8 cellular contexts compared by ENCODE assay signal in the genomic region with DNA sequence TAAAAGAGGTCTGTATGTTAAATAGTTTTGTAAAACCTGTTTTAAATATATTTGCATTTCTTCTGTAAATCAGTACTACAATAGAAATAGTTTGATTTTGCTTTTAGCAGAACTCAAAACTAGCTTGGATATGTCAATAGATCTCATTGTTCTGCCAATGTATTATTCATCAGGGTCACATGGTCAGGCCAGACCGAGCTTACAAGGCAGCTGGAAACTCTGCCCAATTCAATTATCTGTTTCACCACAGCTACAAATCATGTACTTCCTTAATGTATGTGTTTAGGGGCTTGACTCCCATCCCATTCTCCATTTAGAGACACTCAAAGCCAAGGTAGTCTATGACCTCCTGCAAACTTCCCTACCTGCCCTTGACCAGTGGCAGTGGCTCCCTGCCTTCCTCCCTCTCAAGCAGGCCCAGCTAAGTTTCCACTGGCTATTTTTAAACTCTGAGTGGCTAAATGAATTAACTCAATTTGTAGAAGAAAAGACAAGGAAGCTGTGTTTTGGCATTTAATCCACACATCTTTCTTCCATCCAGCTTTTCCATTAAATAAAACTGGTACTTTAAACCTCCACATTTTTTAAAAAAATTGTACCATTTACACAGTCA. TPM values are rescaled to one million over a fixed set of nuclear protein-coding genes. Genes with fewer than 3 reads are reported as not detected.
DNase-seq lines count a peak whose midpoint lies in the region; ATAC-seq and TF ChIP-seq lines count a peak whose summit lies in the region.
"Had no signal": no experiment of that assay in that cellular context is flagged by ENCODE, and none has a peak within 500 bp of the region (broad histone marks: within the 10 kb centered on the region; RNA-seq: fewer than 3 reads in every experiment).

No MANE protein-coding gene starts in this region.

- no peaks in the 10 kb centered on the region for H3K9me3 Mint-ChIP-seq in endothelial cell (ENCODE audit: unreplicated experiment)

- H3K27me3 ChIP-seq in PC-9 (ENCODE audit: insufficient read depth, low read depth) (peaks cover 26% of the 10 kb centered on the region; the same call in 1 of the 2 replicates), lower lobe of right lung (ENCODE audit: low read depth) (no peaks in the 10 kb centered on the region), upper lobe of right lung (no peaks in the 10 kb centered on the region)

- H3K4me2 ChIP-seq in PC-9 = no peak overlapping the region

- POLR2A ChIA-PET in PC-9 (lab: Charles Lee; ENCODE audit: unreplicated experiment) = no interaction called here

- CTCF ChIA-PET in PC-9 (lab: Charles Lee) = no interaction called here

- DNase-seq in PC-9 = no peak
- no peak for DNase-seq in endothelial cell (ENCODE audit: low spot score)
- DNase-seq in lower lobe of right lung = no peak
- DNase-seq in upper lobe of right lung = no peak
- no peak for DNase-seq in hepatic stellate cell (ENCODE audit: low spot score)
- DNase-seq in 8988T = no peak
- DNase-seq: NCI-H2227 treated with DMSO at 0.1 percent for 48 hours had no signal

- H3K4me3 Mint-ChIP-seq in endothelial cell (ENCODE audit: unreplicated experiment) = no peak overlapping the region

- peaks cover 2% of the 10 kb centered on the region for H3K27me3 Mint-ChIP-seq in endothelial cell (ENCODE audit: unreplicated experiment)

- intact Hi-C loops in PC-9 (cut with micrococcal nuclease; ENCODE audit: unreplicated experiment) (no loop called here), lower lobe of right lung (cut with DNase I) (no loop called here), upper lobe of right lung (cut with DNase I) (no loop called here)

- ATAC-seq in lower lobe of right lung (peak in 1 of 2 donors; percentile 39), upper lobe of right lung (no peak), HG03439 (IDR thresholded peaks at IDR 0.05; ENCODE audit: unreplicated experiment) (no peak)

- no peak overlapping the region for H3K27ac ChIP-seq in PC-9
- peak overlapping the region; percentile 34 for H3K27ac ChIP-seq in lower lobe of right lung
- H3K27ac ChIP-seq in upper lobe of right lung = peak overlapping the region; percentile 43

- H3K27ac Mint-ChIP-seq in endothelial cell (ENCODE audit: unreplicated experiment) = peak overlapping the region; percentile 66

- no peaks in the 10 kb centered on the region; the same call in 1 of the 2 replicates for H3K4me1 ChIP-seq in PC-9 (replicated peaks; ENCODE audit: insufficient read depth)
- peaks cover 6% of the 10 kb centered on the region for H3K4me1 ChIP-seq in lower lobe of right lung
- H3K4me1 ChIP-seq in upper lobe of right lung = peaks cover 5% of the 10 kb centered on the region

- no peaks in the 10 kb centered on the region; the same call in 1 of the 2 replicates for H3K9me3 ChIP-seq in PC-9 (ENCODE audit: insufficient read depth, low read depth)
- H3K9me3 ChIP-seq in lower lobe of right lung = no peaks in the 10 kb centered on the region
- H3K9me3 ChIP-seq in upper lobe of right lung = no peaks in the 10 kb centered on the region

- peak overlapping the region; percentile 40 for H2AFZ ChIP-seq in PC-9

- H3K4me1 Mint-ChIP-seq in endothelial cell (ENCODE audit: unreplicated experiment) = peaks cover 37% of the 10 kb centered on the region

- no peaks in the 10 kb centered on the region for H3K36me3 Mint-ChIP-seq in endothelial cell (ENCODE audit: low read depth, unreplicated experiment)

- no peaks in the 10 kb centered on the region for H3K79me2 ChIP-seq in PC-9 (ENCODE audit: low read depth)

- H3K9me2 ChIP-seq in PC-9 (ENCODE audit: insufficient read depth) = peaks cover 7% of the 10 kb centered on the region; the same call in 1 of the 2 replicates

- no peaks in the 10 kb centered on the region for H4K20me1 ChIP-seq in PC-9 (ENCODE audit: insufficient read depth)

- no TSS peak for BruUV-seq in PC-9 (replicated peaks; lab: Mats Ljungman, UMichigan)

- no peaks in the 10 kb centered on the region for H3K36me3 ChIP-seq in PC-9 (ENCODE audit: low read depth)
- no peaks in the 10 kb centered on the region for H3K36me3 ChIP-seq in lower lobe of right lung
- no peaks in the 10 kb centered on the region for H3K36me3 ChIP-seq in upper lobe of right lung

- TF ChIP-seq CTCF in PC-9 (conservative IDR thresholded peaks at IDR 0.05) = no peak
- TF ChIP-seq CTCF in endothelial cell (IDR thresholded peaks at IDR 0.05; ENCODE audit: unreplicated experiment) = no peak
- TF ChIP-seq CTCF in lower lobe of right lung (IDR thresholded peaks at IDR 0.05) = no peak
- no peak for TF ChIP-seq CTCF in upper lobe of right lung (IDR thresholded peaks at IDR 0.05)

- H3F3A ChIP-seq in PC-9 (ENCODE audit: insufficient read depth, low read depth) = no peaks in the 10 kb centered on the region

- no peak overlapping the region for H3K4me3 ChIP-seq in PC-9
- no peak overlapping the region for H3K4me3 ChIP-seq in lower lobe of right lung
- H3K4me3 ChIP-seq in upper lobe of right lung = no peak overlapping the region

RNA-seq across cellular contexts. Expression of gene SELENOP, which starts 46.4 kb away (rescaled TPM):
- 4.6 and 5.3 TPM in 2 replicates for total RNA-seq in PC-9 (2021)
- 68.9 TPM for total RNA-seq in endothelial cell (ENCODE audit: unreplicated experiment)
- 705 TPM for total RNA-seq in lower lobe of right lung
- 884 TPM for total RNA-seq in upper lobe of right lung

Comparison
In these comparisons a context has a peak if more than half of its experiments do, and no peak if none do; other contexts are left out.
1. RNA of gene SELENOP, which starts 46.4 kb away (total RNA-seq): 884 TPM in upper lobe of right lung (single experiment), 705 TPM in lower lobe of right lung (single experiment) and 68.9 TPM in endothelial cell (single experiment); 4.6 to 5.3 TPM in PC-9; every median in the first group is over 10 times any median in the second.